In genomic region chr6:49499623-49500022, GRCh38 we compare ENCODE assay signal across 18 cellular contexts.
A peak's percentile ranks its signal among the peaks of the same experiment; 100 is the strongest.
DNase-seq lines count a peak whose midpoint lies in the region; ATAC-seq lines count a peak whose summit lies in the region.
"Had no signal": no experiment of that assay in that cellular context is flagged by ENCODE, and none has a peak within 500 bp of the region (broad histone marks: within the 10 kb centered on the region; RNA-seq: fewer than 3 reads in every experiment).

Gene GLYATL3 (plus strand): TSS chr6:49499923. CDS start chr6:49511991, 12,068 bp downstream.

- DNase-seq in NCI-H1105 treated with DMSO at 0.1 percent for 48 hours (lab: John Stamatoyannopoulos, UW) (peak; percentile 15), NCI-H1105 (lab: John Stamatoyannopoulos, UW) (no peak), DMS53 (lab: John Stamatoyannopoulos, UW) (peak; percentile 60), NCI-H146 treated with DMSO at 0.1 percent for 48 hours (lab: John Stamatoyannopoulos, UW; ENCODE audit: unreplicated experiment) (peak; percentile 45), NCI-H69 (lab: John Stamatoyannopoulos, UW) (peak; percentile 80), SKM-1 treated with dmso at 0.1 percent for 144 hours (lab: John Stamatoyannopoulos, UW; ENCODE audit: unreplicated experiment) (no peak)
- DNase-seq: AML-193; Caco-2; CD4-positive, alpha-beta T cell; DMS79 treated with DMSO at 0.1 percent for 48 hours; H7; HFFc6 had no signal

- ATAC-seq in GM21529 (IDR thresholded peaks at IDR 0.05; ENCODE audit: unreplicated experiment): no peak
- ATAC-seq in HG03045 (IDR thresholded peaks at IDR 0.05; ENCODE audit: unreplicated experiment): no peak
- ATAC-seq: A549, GM12878, GM23338, HCT116 had no signal

Comparison
In these comparisons a context has a peak if more than half of its experiments do, and no peak if none do; other contexts are left out.
1. DNase-seq: peak in NCI-H1105 treated with DMSO at 0.1 percent for 48 hours (single experiment), DMS53 (single experiment), NCI-H146 treated with DMSO at 0.1 percent for 48 hours (single experiment) and NCI-H69 (single experiment); none in NCI-H1105 (single experiment) and SKM-1 treated with dmso at 0.1 percent for 144 hours (single experiment).